24 cellular contexts compared by ENCODE assay signal in the genomic region with DNA sequence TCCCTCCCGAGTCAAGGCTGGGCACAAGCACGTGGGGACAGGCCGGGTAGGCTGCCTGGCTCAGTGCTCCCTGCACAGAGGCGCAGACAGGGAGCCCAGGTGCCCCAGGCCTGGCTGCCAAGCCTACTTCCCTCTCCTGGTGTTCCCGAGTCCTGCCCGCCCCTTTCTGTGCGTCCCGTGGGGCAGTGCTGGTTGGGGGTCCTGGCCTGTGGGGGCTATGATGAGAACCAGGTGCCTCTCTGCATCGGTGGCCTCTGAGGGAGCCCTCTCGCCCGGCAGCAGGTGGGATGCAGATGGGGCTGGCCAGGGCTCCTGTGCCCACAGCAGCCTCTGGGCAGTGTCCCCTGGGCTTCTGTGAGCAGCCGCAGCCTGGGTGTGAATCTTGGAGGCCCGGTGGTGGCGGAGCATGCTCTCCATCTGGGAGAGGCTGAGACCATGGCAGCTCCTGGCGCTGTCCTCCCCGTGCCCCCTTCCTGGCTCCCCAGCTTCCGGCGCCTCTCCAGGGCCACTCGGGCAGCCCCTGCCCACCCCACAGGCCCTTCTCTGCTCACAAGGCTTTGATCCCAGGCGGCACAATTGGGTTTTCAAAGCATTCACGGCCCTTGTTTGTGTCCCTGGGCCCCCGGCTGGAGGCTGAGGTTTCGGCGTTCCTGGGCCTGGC. TPM values are rescaled to one million over a fixed set of nuclear protein-coding genes. Genes with fewer than 3 reads are reported as not detected.
"Had no signal": no experiment of that assay in that cellular context is flagged by ENCODE, and none has a peak within 500 bp of the region (broad histone marks: within the 10 kb centered on the region; RNA-seq: fewer than 3 reads in every experiment).

No MANE protein-coding gene starts in this region.

- ATAC-seq: activated T-cell treated with anti-CD3 and anti-CD28 coated beads, Interleukin-2, amount 50 U/mL, for 72 hours; left colon; naive thymus-derived CD8-positive, alpha-beta T cell had no signal

- H3K9me3 ChIP-seq: lower lobe of right lung, spleen, upper lobe of right lung had no signal

- FAIRE-seq: colon, endometrium had no signal

- DNase-seq: activated CD4-positive, alpha-beta T cell treated with anti-CD3 and anti-CD28 coated beads, Interleukin-2, amount 50 U/mL, for 4 hours; activated effector memory CD4-positive, alpha-beta T cell treated with anti-CD3 and anti-CD28 coated beads, Interleukin-2, amount 50 U/mL, for 16 hours; activated naive CD4-positive, alpha-beta T cell treated with anti-CD3 and anti-CD28 coated beads, Interleukin-2, amount 50 U/mL, for 16 hours; activated T-cell treated with anti-CD3 and anti-CD28 coated beads, Interleukin-2, amount 50 U/mL, for 72 hours; aorta; brain microvascular endothelial cell; central memory CD4-positive, alpha-beta T cell; dorsolateral prefrontal cortex; erythroblast; foreskin melanocyte; glutamatergic neuron; hippocampal formation; islet precursor cell; left colon; lower lobe of right lung; naive thymus-derived CD8-positive, alpha-beta T cell; spleen; stimulated activated CD4-positive, alpha-beta T cell treated with anti-CD3 and anti-CD28 coated beads, Interleukin-4, amount 100 ng/mL, for 4 hours; stimulated activated naive CD4-positive, alpha-beta T cell; upper lobe of right lung had no signal

- H3K27me3 Mint-ChIP-seq: naive thymus-derived CD8-positive, alpha-beta T cell had no signal

- H3K4me3 Mint-ChIP-seq: activated T-cell treated with anti-CD3 and anti-CD28 coated beads, Interleukin-2, amount 50 U/mL, for 72 hours; naive thymus-derived CD8-positive, alpha-beta T cell; T-helper 1 cell treated with Interleukin-12 subunit alpha and Interleukin-12 subunit beta and Interleukin-4 antibody, amounts not matched to agents 30 μg/mL and 1 μg/mL, for 36 hours had no signal

- H3K36me3 ChIP-seq: brain microvascular endothelial cell, upper lobe of right lung had no signal

- H3K9me3 Mint-ChIP-seq: activated T-cell treated with anti-CD3 and anti-CD28 coated beads, Interleukin-2, amount 50 U/mL, for 72 hours; naive thymus-derived CD8-positive, alpha-beta T cell; T-helper 1 cell treated with Interleukin-12 subunit alpha and Interleukin-12 subunit beta and Interleukin-4 antibody, amounts not matched to agents 30 μg/mL and 1 μg/mL, for 36 hours had no signal

- H3K27ac ChIP-seq: brain microvascular endothelial cell, lower lobe of right lung, spleen, upper lobe of right lung, VCaP had no signal

- H3K27me3 ChIP-seq: brain microvascular endothelial cell, dorsolateral prefrontal cortex, spleen, upper lobe of right lung had no signal

- H3K27ac Mint-ChIP-seq: activated T-cell treated with anti-CD3 and anti-CD28 coated beads, Interleukin-2, amount 50 U/mL, for 72 hours; naive thymus-derived CD8-positive, alpha-beta T cell; T-helper 1 cell treated with Interleukin-12 subunit alpha and Interleukin-12 subunit beta and Interleukin-4 antibody, amounts not matched to agents 30 μg/mL and 1 μg/mL, for 36 hours had no signal

- H3K4me3 ChIP-seq: dorsolateral prefrontal cortex, lower lobe of right lung, spleen, upper lobe of right lung had no signal

RNA-seq across cellular contexts. Expression of a gene that starts 16.0 kb away (rescaled TPM):
- polyA plus RNA-seq: naive thymus-derived CD8-positive, alpha-beta T cell had no signal
